ENCODE assay signal across 20 cellular contexts in genomic region chr9:134491436-134491835, GRCh38.
DNase-seq lines count a peak whose midpoint lies in the region; ATAC-seq, FAIRE-seq and TF ChIP-seq lines count a peak whose summit lies in the region.
"Had no signal": no experiment of that assay in that cellular context is flagged by ENCODE, and none has a peak within 500 bp of the region (broad histone marks: within the 10 kb centered on the region; RNA-seq: fewer than 3 reads in every experiment).

No MANE protein-coding gene starts in this region.

- peaks cover 9% of the 10 kb centered on the region for H3K4me1 Mint-ChIP-seq in astrocyte (ENCODE audit: low read depth, unreplicated experiment)
- no peaks in the 10 kb centered on the region for H3K4me1 Mint-ChIP-seq in activated CD8-positive, alpha-beta memory T cell treated with anti-CD3 and anti-CD28 coated beads, Interleukin-2, amount 10 ng/mL, durations not matched to agents 7 days and 5 days
- H3K4me1 Mint-ChIP-seq in naive thymus-derived CD4-positive, alpha-beta T cell, result no peaks in the 10 kb centered on the region
- H3K4me1 Mint-ChIP-seq: activated naive CD8-positive, alpha-beta T cell treated with anti-CD3 and anti-CD28 coated beads, Interleukin-2, amount 10 ng/mL, durations not matched to agents 7 days and 5 days had no signal

- no peak overlapping the region for H3K4me2 ChIP-seq in Loucy (ENCODE audit: low read depth, low read length, poor library complexity, severe bottlenecking)
- H3K4me2 ChIP-seq in astrocyte (ENCODE audit: low read length), result no peak overlapping the region
- no peak overlapping the region for H3K4me2 ChIP-seq in mesenchymal stem cell (ENCODE audit: low read length, poor library complexity, severe bottlenecking)

- TF ChIP-seq EP300 in stomach (IDR thresholded peaks at IDR 0.05), result no peak

- H3K9me2 ChIP-seq in Loucy (replicated peaks; ENCODE audit: low read depth, low read length), result no peaks in the 10 kb centered on the region

- peak overlapping the region in 1 of 2 experiments; percentile 78 for H3K14ac ChIP-seq in mesenchymal stem cell (ENCODE audit: low read length in 2 of 2)

- ATAC-seq in activated CD8-positive, alpha-beta memory T cell treated with anti-CD3 and anti-CD28 coated beads, Interleukin-2, amount 10 ng/mL, durations not matched to agents 7 days and 5 days, result no peak
- no peak for ATAC-seq in GM21717 (IDR thresholded peaks at IDR 0.05; ENCODE audit: unreplicated experiment)
- ATAC-seq in naive thymus-derived CD4-positive, alpha-beta T cell, result no peak
- ATAC-seq: activated CD4-positive, CD25-positive, alpha-beta regulatory T cell treated with anti-CD3 and anti-CD28 coated beads, Interleukin-2, amount 50 U/mL, for 24 hours had no signal

- H2BK5ac ChIP-seq in mesenchymal stem cell (ENCODE audit: low read depth, low read length, poor library complexity, severe bottlenecking), result no peak overlapping the region

- no peak for TF ChIP-seq POLR2A in stomach (IDR thresholded peaks at IDR 0.05)

- peak overlapping the region; percentile 8 for H3K9ac ChIP-seq in Loucy (ENCODE audit: low read depth, low read length, poor library complexity, severe bottlenecking)
- no peak overlapping the region for H3K9ac ChIP-seq in astrocyte (ENCODE audit: low read length)
- H3K9ac ChIP-seq in mesenchymal stem cell (ENCODE audit: low read length), result peak overlapping the region; percentile 72

- H4K8ac ChIP-seq in mesenchymal stem cell (ENCODE audit: low read length), result peak overlapping the region; percentile 70

- intact Hi-C loops in stomach (cut with DNase I; ENCODE audit: low total_unique reads), result no loop called here
- intact Hi-C loops in naive thymus-derived CD4-positive, alpha-beta T cell (cut with micrococcal nuclease), result no loop called here

- peak overlapping the region; percentile 77 for H4K91ac ChIP-seq in mesenchymal stem cell (ENCODE audit: low read length)

- peak overlapping the region; percentile 93 to 97 for H2BK12ac ChIP-seq in mesenchymal stem cell (ENCODE audit: low read length in 2 of 2)

- H3K9me3 Mint-ChIP-seq in astrocyte (ENCODE audit: unreplicated experiment), result peaks cover 13% of the 10 kb centered on the region
- no peaks in the 10 kb centered on the region for H3K9me3 Mint-ChIP-seq in activated CD8-positive, alpha-beta memory T cell treated with anti-CD3 and anti-CD28 coated beads, Interleukin-2, amount 10 ng/mL, durations not matched to agents 7 days and 5 days (ENCODE audit: low read depth)
- H3K9me3 Mint-ChIP-seq in naive thymus-derived CD4-positive, alpha-beta T cell, result no peaks in the 10 kb centered on the region
- H3K9me3 Mint-ChIP-seq: activated naive CD8-positive, alpha-beta T cell treated with anti-CD3 and anti-CD28 coated beads, Interleukin-2, amount 10 ng/mL, durations not matched to agents 7 days and 5 days had no signal

- H3K27me3 Mint-ChIP-seq in astrocyte (ENCODE audit: low read depth, unreplicated experiment), result peaks cover 34% of the 10 kb centered on the region
- no peaks in the 10 kb centered on the region for H3K27me3 Mint-ChIP-seq in activated CD8-positive, alpha-beta memory T cell treated with anti-CD3 and anti-CD28 coated beads, Interleukin-2, amount 10 ng/mL, durations not matched to agents 7 days and 5 days
- H3K27me3 Mint-ChIP-seq in naive thymus-derived CD4-positive, alpha-beta T cell, result peaks cover 0 to 24% (median 8%) of the 10 kb centered on the region in 5 donors
- H3K27me3 Mint-ChIP-seq: activated naive CD8-positive, alpha-beta T cell treated with anti-CD3 and anti-CD28 coated beads, Interleukin-2, amount 10 ng/mL, durations not matched to agents 7 days and 5 days had no signal

- H3K36me3 ChIP-seq in Loucy (ENCODE audit: insufficient read depth, low read length), result no peaks in the 10 kb centered on the region
- no peaks in the 10 kb centered on the region for H3K36me3 ChIP-seq in astrocyte (ENCODE audit: insufficient read depth, low read length)
- peaks cover 0 to 5% of the 10 kb centered on the region in 2 experiments for H3K36me3 ChIP-seq in mesenchymal stem cell (ENCODE audit: control insufficient read depth in 1 of 2, insufficient read depth in 2 of 2, low read depth in 1 of 2, low read length in 2 of 2)
- H3K36me3 ChIP-seq in stomach, result no peaks in the 10 kb centered on the region
- H3K36me3 ChIP-seq in naive thymus-derived CD4-positive, alpha-beta T cell (ENCODE audit: control insufficient read depth in 2 of 3, insufficient read depth in 3 of 3, low read length in 3 of 3), result no peaks in the 10 kb centered on the region

- H3K36me3 Mint-ChIP-seq in astrocyte (ENCODE audit: low read depth, unreplicated experiment), result peaks cover 6% of the 10 kb centered on the region
- H3K36me3 Mint-ChIP-seq in activated CD8-positive, alpha-beta memory T cell treated with anti-CD3 and anti-CD28 coated beads, Interleukin-2, amount 10 ng/mL, durations not matched to agents 7 days and 5 days, result no peaks in the 10 kb centered on the region
- H3K36me3 Mint-ChIP-seq in naive thymus-derived CD4-positive, alpha-beta T cell, result no peaks in the 10 kb centered on the region
- H3K36me3 Mint-ChIP-seq: activated naive CD8-positive, alpha-beta T cell treated with anti-CD3 and anti-CD28 coated beads, Interleukin-2, amount 10 ng/mL, durations not matched to agents 7 days and 5 days had no signal

- H3K9me3 ChIP-seq in Loucy (ENCODE audit: insufficient read depth, low read depth, low read length) (no peaks in the 10 kb centered on the region), astrocyte (ENCODE audit: insufficient read depth, low read depth, low read length) (no peaks in the 10 kb centered on the region), mesenchymal stem cell (ENCODE audit: control insufficient read depth, low read length) (no peaks in the 10 kb centered on the region), stomach (no peaks in the 10 kb centered on the region)
- H3K9me3 ChIP-seq in naive thymus-derived CD4-positive, alpha-beta T cell (ENCODE audit: control insufficient read depth in 2 of 3, low read length in 3 of 3), result no peaks in the 10 kb centered on the region
- H3K9me3 ChIP-seq: psoas muscle had no signal

- H3K79me1 ChIP-seq in mesenchymal stem cell (replicated peaks; ENCODE audit: low read length, poor library complexity, severe bottlenecking), result no peaks in the 10 kb centered on the region

- no peak for FAIRE-seq in astrocyte (lab: Jason Lieb, UNC)
- FAIRE-seq: bronchial epithelial cell, kidney had no signal

- CTCF ChIA-PET in activated CD8-positive, alpha-beta memory T cell treated with anti-CD3 and anti-CD28 coated beads, Interleukin-2, amount 10 ng/mL, durations not matched to agents 7 days and 5 days (lab: Charles Lee), result no interaction called here
- CTCF ChIA-PET in naive thymus-derived CD4-positive, alpha-beta T cell (lab: Charles Lee), result no interaction called here

- DNase-seq in astrocyte (ENCODE audit: low read depth), result no peak
- DNase-seq in mesenchymal stem cell, result no peak
- no peak for DNase-seq in stomach
- DNase-seq in activated CD8-positive, alpha-beta memory T cell treated with anti-CD3 and anti-CD28 coated beads, Interleukin-2, amount 10 ng/mL, durations not matched to agents 7 days and 5 days, result no peak
- no peak for DNase-seq in naive thymus-derived CD4-positive, alpha-beta T cell
- DNase-seq in GM19240 (ENCODE audit: insufficient read length, low spot score), result no peak
- DNase-seq: COR-L47, DND-41, H9, hippocampal formation, NCI-H1417, RPMI8226, T1000 had no signal

- H2AFZ ChIP-seq in Loucy (ENCODE audit: low read length), result no peak overlapping the region
- no peak overlapping the region for H2AFZ ChIP-seq in astrocyte (ENCODE audit: low read depth, low read length)
- no peak overlapping the region for H2AFZ ChIP-seq in mesenchymal stem cell (ENCODE audit: low read depth, low read length)

- H3K27ac ChIP-seq in astrocyte (ENCODE audit: low read depth, low read length), result no peak overlapping the region
- no peak overlapping the region for H3K27ac ChIP-seq in mesenchymal stem cell (ENCODE audit: low read length, poor library complexity, severe bottlenecking)
- peak overlapping the region in 3 of 5 donors; percentile 30 to 46 (median 36) for H3K27ac ChIP-seq in stomach
- no peak overlapping the region for H3K27ac ChIP-seq in naive thymus-derived CD4-positive, alpha-beta T cell (ENCODE audit: low read depth, low read length)
- H3K27ac ChIP-seq: psoas muscle had no signal

- H4K20me1 ChIP-seq in Loucy (ENCODE audit: insufficient read depth, low read length, poor library complexity, severe bottlenecking) (no peaks in the 10 kb centered on the region), astrocyte (ENCODE audit: insufficient read depth, low read length) (no peaks in the 10 kb centered on the region)

- H3K27ac Mint-ChIP-seq in astrocyte (ENCODE audit: unreplicated experiment), result peak overlapping the region; percentile 62
- H3K27ac Mint-ChIP-seq in activated CD8-positive, alpha-beta memory T cell treated with anti-CD3 and anti-CD28 coated beads, Interleukin-2, amount 10 ng/mL, durations not matched to agents 7 days and 5 days, result no peak overlapping the region
- H3K27ac Mint-ChIP-seq in naive thymus-derived CD4-positive, alpha-beta T cell, result no peak overlapping the region
- H3K27ac Mint-ChIP-seq: activated naive CD8-positive, alpha-beta T cell treated with anti-CD3 and anti-CD28 coated beads, Interleukin-2, amount 10 ng/mL, durations not matched to agents 7 days and 5 days had no signal

- H2BK15ac ChIP-seq in mesenchymal stem cell (ENCODE audit: low read depth, poor library complexity, severe bottlenecking), result peak overlapping the region; percentile 87

- 77% methylated on average over 14 of the region's 14 CpGs for WGBS in mesenchymal stem cell
- WGBS in stomach, 5 donors, result 64 to 76% (median 72%) methylated on average over 14 of the region's 14 CpGs

- H2AK5ac ChIP-seq in mesenchymal stem cell (ENCODE audit: low read length, severe bottlenecking), result no peak overlapping the region

- no peak overlapping the region for H3K4me3 Mint-ChIP-seq in astrocyte (ENCODE audit: unreplicated experiment)
- no peak overlapping the region for H3K4me3 Mint-ChIP-seq in activated CD8-positive, alpha-beta memory T cell treated with anti-CD3 and anti-CD28 coated beads, Interleukin-2, amount 10 ng/mL, durations not matched to agents 7 days and 5 days
- no peak overlapping the region for H3K4me3 Mint-ChIP-seq in naive thymus-derived CD4-positive, alpha-beta T cell
- H3K4me3 Mint-ChIP-seq: activated naive CD8-positive, alpha-beta T cell treated with anti-CD3 and anti-CD28 coated beads, Interleukin-2, amount 10 ng/mL, durations not matched to agents 7 days and 5 days; H9 had no signal

- H3K4me1 ChIP-seq in Loucy (ENCODE audit: insufficient read depth, low read length, poor library complexity, severe bottlenecking), result peaks cover 21% of the 10 kb centered on the region
- peaks cover 4% of the 10 kb centered on the region for H3K4me1 ChIP-seq in astrocyte (ENCODE audit: insufficient read depth, low read length)
- H3K4me1 ChIP-seq in mesenchymal stem cell (ENCODE audit: control insufficient read depth, insufficient read depth, low read depth, low read length), result peaks cover 15% of the 10 kb centered on the region
- no peaks in the 10 kb centered on the region for H3K4me1 ChIP-seq in stomach
- H3K4me1 ChIP-seq in naive thymus-derived CD4-positive, alpha-beta T cell (ENCODE audit: control insufficient read depth in 2 of 2, insufficient read depth in 2 of 2, low read length in 2 of 2), result no peaks in the 10 kb centered on the region
- H3K4me1 ChIP-seq: psoas muscle had no signal

- no peaks in the 10 kb centered on the region for H3F3A ChIP-seq in Loucy (ENCODE audit: low read depth)

- H3K4me3 ChIP-seq in Loucy (ENCODE audit: low read length, poor library complexity, severe bottlenecking) (no peak overlapping the region), astrocyte (ENCODE audit: insufficient read depth, low read depth, low read length) (no peak overlapping the region), mesenchymal stem cell (ENCODE audit: insufficient read depth in 1 of 2, low read depth in 1 of 2, low read length in 2 of 2) (no peak overlapping the region), stomach (no peak overlapping the region)
- H3K4me3 ChIP-seq in naive thymus-derived CD4-positive, alpha-beta T cell (ENCODE audit: low read length), result no peak overlapping the region
- H3K4me3 ChIP-seq: psoas muscle had no signal

- H3K18ac ChIP-seq in mesenchymal stem cell (ENCODE audit: low read depth in 1 of 2, low read length in 2 of 2), result peak overlapping the region; percentile 85 to 86

- POLR2A ChIA-PET in naive thymus-derived CD4-positive, alpha-beta T cell (lab: Charles Lee), result no interaction called here

- H3K4ac ChIP-seq in mesenchymal stem cell (ENCODE audit: low read depth in 1 of 2, low read length in 2 of 2), result peak overlapping the region; percentile 24 to 89

- H3K23ac ChIP-seq in mesenchymal stem cell (ENCODE audit: low read length in 2 of 2), result no peak overlapping the region

- H3K27me3 ChIP-seq in Loucy (ENCODE audit: insufficient read depth, low read length, poor library complexity, severe bottlenecking) (no peaks in the 10 kb centered on the region), astrocyte (ENCODE audit: insufficient read depth, low read length) (peaks cover 2% of the 10 kb centered on the region), mesenchymal stem cell (ENCODE audit: control insufficient read depth in 1 of 2, insufficient read depth in 1 of 2, low read length in 2 of 2) (peaks cover 0 to 4% of the 10 kb centered on the region in 2 experiments), stomach (peaks cover 0 to 34% (median 5%) of the 10 kb centered on the region in 3 donors)
- no peaks in the 10 kb centered on the region for H3K27me3 ChIP-seq in naive thymus-derived CD4-positive, alpha-beta T cell (ENCODE audit: control insufficient read depth in 2 of 2, insufficient read depth in 2 of 2, low read length in 2 of 2)

- H3K79me2 ChIP-seq in Loucy (ENCODE audit: insufficient read depth, low read length) (no peaks in the 10 kb centered on the region), astrocyte (ENCODE audit: insufficient read depth, low read length) (no peaks in the 10 kb centered on the region)

- H2BK120ac ChIP-seq in mesenchymal stem cell (ENCODE audit: low read depth, low read length), result peak overlapping the region; percentile 68

- TF ChIP-seq CTCF in Loucy (conservative IDR thresholded peaks at IDR 0.05; ENCODE audit: low read length) (no peak), astrocyte (IDR thresholded peaks at IDR 0.05; ENCODE audit: insufficient read depth, low read depth, low read length) (no peak), stomach (IDR thresholded peaks at IDR 0.05) (no peak)

Comparison
In these comparisons a context has a peak if more than half of its experiments do, and no peak if none do; other contexts are left out.
1. H3K27ac ChIP-seq: peak in stomach (3 of 5); none in astrocyte (single experiment), mesenchymal stem cell (single experiment) and naive thymus-derived CD4-positive, alpha-beta T cell (single experiment).